31 cellular contexts compared by ENCODE assay signal in the genomic region with DNA sequence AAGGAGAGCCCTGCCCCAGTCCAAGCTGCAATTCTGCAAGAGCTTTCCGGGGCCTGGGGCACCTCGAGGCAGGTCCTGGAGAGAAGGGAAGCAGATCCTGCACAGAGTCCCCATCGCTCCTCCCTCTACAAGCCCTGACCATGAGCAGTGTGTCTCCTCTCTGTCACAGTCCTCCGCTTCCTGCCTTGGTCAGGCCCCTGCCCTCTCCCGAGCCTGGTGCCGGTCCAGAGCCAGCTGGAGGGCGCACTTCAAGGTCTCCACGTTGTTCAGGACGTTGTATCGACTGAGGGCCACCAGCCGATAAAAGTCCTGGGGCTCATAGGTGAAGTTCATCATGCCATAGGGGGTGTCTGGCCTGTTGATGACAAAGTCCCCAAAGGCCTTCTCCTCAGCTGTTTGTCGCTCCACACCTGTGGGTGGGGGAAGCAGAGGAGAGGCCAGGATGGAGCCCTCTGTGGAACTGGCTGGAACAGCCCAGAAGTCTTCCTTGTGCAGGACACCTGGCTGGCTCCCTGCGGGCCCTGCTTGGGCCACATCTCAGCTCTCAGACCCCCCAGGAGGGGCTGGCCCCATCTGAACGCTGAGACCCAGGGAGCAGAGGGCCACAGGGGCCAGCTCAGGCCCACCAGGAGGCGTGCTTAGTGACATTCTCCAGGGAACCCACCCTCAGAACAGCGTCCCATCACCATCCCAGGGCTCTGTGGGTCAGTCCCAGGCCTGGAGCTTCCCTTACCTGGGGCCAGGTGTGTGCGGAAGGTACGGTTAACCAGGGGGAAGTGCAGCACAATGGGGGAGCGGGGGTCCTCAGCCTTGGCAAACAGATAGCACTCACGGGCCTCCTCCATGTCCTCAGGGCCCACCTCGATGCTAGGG. TPM values are rescaled to one million over a fixed set of nuclear protein-coding genes. Genes with fewer than 3 reads are reported as not detected.
"Had no signal": no experiment of that assay in that cellular context is flagged by ENCODE, and none has a peak within 500 bp of the region (broad histone marks: within the 10 kb centered on the region; RNA-seq: fewer than 3 reads in every experiment).

No MANE protein-coding gene starts in this region.

- H3K9me3 ChIP-seq: body of pancreas, psoas muscle, testis had no signal

- FAIRE-seq: colon, keratinocyte, small intestine, TTC549 had no signal

- H3K4me3 ChIP-seq: body of pancreas, psoas muscle, testis had no signal

- H3K36me3 Mint-ChIP-seq: activated naive CD8-positive, alpha-beta T cell; type B pancreatic cell had no signal

- H3K4me1 ChIP-seq: body of pancreas, psoas muscle, testis had no signal

- H3K27me3 Mint-ChIP-seq: activated naive CD8-positive, alpha-beta T cell; stimulated activated naive CD8-positive, alpha-beta T cell treated with anti-CD3 and anti-CD28 coated beads, Interleukin-15, amount 100 ng/mL, for 72 hours had no signal

- H3K27ac Mint-ChIP-seq: activated CD4-positive, alpha-beta T cell treated with anti-CD3 and anti-CD28 coated beads, Interleukin-2, amount 10 ng/mL, durations not matched to agents 24 days and 14 days; activated naive CD8-positive, alpha-beta T cell; T-helper 2 cell treated with Interferon-gamma antibody and Interleukin-4, amounts not matched to agents 5 μg/mL and 100 μg/mL, for 36 hours; type B pancreatic cell had no signal

- H3K4me3 Mint-ChIP-seq: activated CD4-positive, alpha-beta T cell treated with anti-CD3 and anti-CD28 coated beads, Interleukin-2, amount 10 ng/mL, durations not matched to agents 24 days and 14 days; activated naive CD8-positive, alpha-beta T cell; neural crest cell; stimulated activated naive CD8-positive, alpha-beta T cell treated with anti-CD3 and anti-CD28 coated beads, Interleukin-15, amount 100 ng/mL, for 72 hours; T-helper 2 cell treated with Interferon-gamma antibody and Interleukin-4, amounts not matched to agents 5 μg/mL and 100 μg/mL, for 36 hours; type B pancreatic cell had no signal

- H3K9me3 Mint-ChIP-seq: activated CD4-positive, alpha-beta T cell treated with anti-CD3 and anti-CD28 coated beads, Interleukin-2, amount 10 ng/mL, durations not matched to agents 24 days and 14 days; stimulated activated naive CD8-positive, alpha-beta T cell treated with anti-CD3 and anti-CD28 coated beads, Interleukin-15, amount 100 ng/mL, for 72 hours; T-helper 2 cell treated with Interferon-gamma antibody and Interleukin-4, amounts not matched to agents 5 μg/mL and 100 μg/mL, for 36 hours; type B pancreatic cell had no signal

- DNase-seq: activated CD4-positive, alpha-beta T cell treated with anti-CD3 and anti-CD28 coated beads, Interleukin-2, amount 10 ng/mL, durations not matched to agents 24 days and 14 days; activated CD8-positive, alpha-beta memory T cell treated with anti-CD3 and anti-CD28 coated beads for 24 hours; activated CD8-positive, alpha-beta memory T cell treated with anti-CD3 and anti-CD28 coated beads, Interleukin-2, amount 50 U/mL, for 48 hours; activated gamma-delta T cell; activated T-cell treated with anti-CD3 and anti-CD28 coated beads, Interleukin-2, amount 50 U/mL, for 48 hours; amygdala; body of pancreas; caudate nucleus; foreskin melanocyte; glutamatergic neuron; hypothalamus; midbrain; psoas muscle; right cardiac atrium; stimulated activated CD4-positive, alpha-beta T cell treated with anti-CD3 and anti-CD28 coated beads, Interleukin-4, amount 100 ng/mL, for 1 hour; stimulated activated naive CD8-positive, alpha-beta T cell treated with anti-CD3 and anti-CD28 coated beads, Interleukin-15, amount 100 ng/mL, for 72 hours; testis had no signal

- H3K4me1 Mint-ChIP-seq: neural crest cell had no signal

- H3K27me3 ChIP-seq: body of pancreas, testis had no signal

- H3K27ac ChIP-seq: body of pancreas, psoas muscle, testis had no signal

- ATAC-seq: body of pancreas; left lobe of liver; right cardiac atrium; stimulated activated naive CD8-positive, alpha-beta T cell treated with anti-CD3 and anti-CD28 coated beads, Interleukin-15, amount 100 ng/mL, for 72 hours had no signal

RNA-seq across cellular contexts. Expression of a gene that starts 14.4 kb away (rescaled TPM):
- total RNA-seq: activated CD4-positive, alpha-beta T cell treated with anti-CD3 and anti-CD28 coated beads, Interleukin-2, amount 10 ng/mL, durations not matched to agents 24 days and 14 days; fibroblast of lung; lung microvascular endothelial cell; myocyte; neural crest cell; osteocyte had no signal
- polyA plus RNA-seq: fibroblast of lung had no signal

RNA-seq across cellular contexts. Expression of a gene that starts 47.7 kb away (rescaled TPM):
- total RNA-seq: activated CD4-positive, alpha-beta T cell treated with anti-CD3 and anti-CD28 coated beads, Interleukin-2, amount 10 ng/mL, durations not matched to agents 24 days and 14 days; body of pancreas; epithelial cell of proximal tubule; fibroblast of lung; left lobe of liver; lung microvascular endothelial cell; myocyte; neural crest cell; osteocyte; psoas muscle; right cardiac atrium had no signal
- polyA plus RNA-seq: fibroblast of lung, psoas muscle, right cardiac atrium had no signal
